19 cellular contexts compared by ENCODE assay signal in genomic region chr10:109275970-109276369, GRCh38.
DNase-seq lines count a peak whose midpoint lies in the region; ATAC-seq, FAIRE-seq and TF ChIP-seq lines count a peak whose summit lies in the region.
"Had no signal": no experiment of that assay in that cellular context is flagged by ENCODE, and none has a peak within 500 bp of the region (broad histone marks: within the 10 kb centered on the region; RNA-seq: fewer than 3 reads in every experiment).

No MANE protein-coding gene starts in this region.

- H3K4me3 ChIP-seq in HAP-1: no peak overlapping the region
- H3K4me3 ChIP-seq: GM23338 had no signal

- DNase-seq in NCI-H1048 (lab: John Stamatoyannopoulos, UW) (peak; percentile 10), foreskin melanocyte (peak; percentile 32), chondrocyte (ENCODE audit: low spot score) (no peak), HAP-1 (ENCODE audit: low spot score in 2 of 2) (no peak)
- no peak for DNase-seq in natural killer cell treated with Interleukin-12 subunit alpha and Interleukin-12 subunit beta and Interleukin-15 and Interleukin-18, amount 100 ng/mL, for 72 hours (ENCODE audit: low spot score)
- DNase-seq: C1 segment of cervical spinal cord; CD8-positive, alpha-beta memory T cell; Kasumi-1; NCI-H1105 treated with DMSO at 0.1 percent for 48 hours; NCI-H1694; NCI-H2107; NCI-H510A; NCI-H774; OCI-M1; SHP77; SK-N-SH had no signal

- no peaks in the 10 kb centered on the region for H3K4me1 ChIP-seq in HAP-1

- H3K27ac Mint-ChIP-seq in chondrocyte (ENCODE audit: unreplicated experiment): no peak overlapping the region
- no peak overlapping the region for H3K27ac Mint-ChIP-seq in natural killer cell treated with Interleukin-12 subunit alpha and Interleukin-12 subunit beta and Interleukin-15 and Interleukin-18, amount 100 ng/mL, for 72 hours
- H3K27ac Mint-ChIP-seq: CD8-positive, alpha-beta memory T cell; GM23338 had no signal

- no peak for TF ChIP-seq CTCF in chondrocyte (IDR thresholded peaks at IDR 0.05)

- peak; percentile 28 for FAIRE-seq in G401.6 (lab: Jason Lieb, UNC)

- H3K9me3 ChIP-seq in HAP-1: no peaks in the 10 kb centered on the region
- H3K9me3 ChIP-seq: SK-N-SH had no signal

- H3K4me3 Mint-ChIP-seq in chondrocyte (ENCODE audit: unreplicated experiment): no peak overlapping the region
- no peak overlapping the region for H3K4me3 Mint-ChIP-seq in natural killer cell treated with Interleukin-12 subunit alpha and Interleukin-12 subunit beta and Interleukin-15 and Interleukin-18, amount 100 ng/mL, for 72 hours
- H3K4me3 Mint-ChIP-seq: CD8-positive, alpha-beta memory T cell; GM23338 had no signal

- H3K27me3 ChIP-seq in HAP-1 (ENCODE audit: low read depth): no peaks in the 10 kb centered on the region

- peaks cover 10% of the 10 kb centered on the region for H3K27me3 Mint-ChIP-seq in chondrocyte (ENCODE audit: low read depth)
- no peaks in the 10 kb centered on the region for H3K27me3 Mint-ChIP-seq in natural killer cell treated with Interleukin-12 subunit alpha and Interleukin-12 subunit beta and Interleukin-15 and Interleukin-18, amount 100 ng/mL, for 72 hours
- H3K27me3 Mint-ChIP-seq: CD8-positive, alpha-beta memory T cell had no signal

- no peaks in the 10 kb centered on the region for H3K36me3 ChIP-seq in HAP-1 (replicated peaks)

- H3K36me3 Mint-ChIP-seq in chondrocyte (ENCODE audit: low read depth): no peaks in the 10 kb centered on the region
- H3K36me3 Mint-ChIP-seq in natural killer cell treated with Interleukin-12 subunit alpha and Interleukin-12 subunit beta and Interleukin-15 and Interleukin-18, amount 100 ng/mL, for 72 hours: no peaks in the 10 kb centered on the region
- H3K36me3 Mint-ChIP-seq: CD8-positive, alpha-beta memory T cell had no signal

- ATAC-seq in natural killer cell treated with Interleukin-12 subunit alpha and Interleukin-12 subunit beta and Interleukin-15 and Interleukin-18, amount 100 ng/mL, for 72 hours: no peak
- ATAC-seq in GM21390 (IDR thresholded peaks at IDR 0.05; ENCODE audit: unreplicated experiment): no peak
- ATAC-seq: GM23338 had no signal

- in situ Hi-C loops in HAP-1 (cut with MboI; ENCODE audit: low sequenced_read_pairs): no loop called here

- no peaks in the 10 kb centered on the region for H3K9me3 Mint-ChIP-seq in chondrocyte (ENCODE audit: low read depth)
- peaks cover 14% of the 10 kb centered on the region for H3K9me3 Mint-ChIP-seq in natural killer cell treated with Interleukin-12 subunit alpha and Interleukin-12 subunit beta and Interleukin-15 and Interleukin-18, amount 100 ng/mL, for 72 hours
- H3K9me3 Mint-ChIP-seq: GM23338 had no signal

- H3K4me1 Mint-ChIP-seq in chondrocyte (ENCODE audit: low read depth): no peaks in the 10 kb centered on the region
- no peaks in the 10 kb centered on the region for H3K4me1 Mint-ChIP-seq in natural killer cell treated with Interleukin-12 subunit alpha and Interleukin-12 subunit beta and Interleukin-15 and Interleukin-18, amount 100 ng/mL, for 72 hours (ENCODE audit: low read depth in 2 of 2)
- H3K4me1 Mint-ChIP-seq: CD8-positive, alpha-beta memory T cell had no signal

Comparison
In these comparisons a context has a peak if more than half of its experiments do, and no peak if none do; other contexts are left out.
1. DNase-seq: peak in NCI-H1048 (single experiment) and foreskin melanocyte (single experiment); none in chondrocyte (single experiment), HAP-1 (0 of 2) and natural killer cell treated with Interleukin-12 subunit alpha and Interleukin-12 subunit beta and Interleukin-15 and Interleukin-18, amount 100 ng/mL, for 72 hours (single experiment).